15 cellular contexts compared by ENCODE assay signal in genomic region chr4:120865985-120866384, GRCh38. TPM values are rescaled to one million over a fixed set of nuclear protein-coding genes. Genes with fewer than 3 reads are reported as not detected.
DNase-seq lines count a peak whose midpoint lies in the region; ATAC-seq, FAIRE-seq and TF ChIP-seq lines count a peak whose summit lies in the region.
"Had no signal": no experiment of that assay in that cellular context is flagged by ENCODE, and none has a peak within 500 bp of the region (broad histone marks: within the 10 kb centered on the region; RNA-seq: fewer than 3 reads in every experiment).

No MANE protein-coding gene starts in this region.

- DNase-seq in COLO668 (lab: John Stamatoyannopoulos, UW; ENCODE audit: unreplicated experiment) (peak; percentile 54), astrocyte (ENCODE audit: low read depth) (peak; percentile 43), lower leg skin (ENCODE audit: low spot score in 2 of 2) (no peak), suprapubic skin (ENCODE audit: low spot score in 2 of 2) (no peak)
- DNase-seq: activated CD4-positive, alpha-beta T cell treated with anti-CD3 and anti-CD28 coated beads, Interleukin-2, amount 10 ng/mL, durations not matched to agents 24 days and 14 days; left cardiac atrium; uterus had no signal

- H4K20me1 ChIP-seq in astrocyte (ENCODE audit: insufficient read depth, low read length), result no peaks in the 10 kb centered on the region

- H3K27me3 Mint-ChIP-seq in astrocyte (ENCODE audit: low read depth, unreplicated experiment), result no peaks in the 10 kb centered on the region

- H3K27me3 ChIP-seq in astrocyte (ENCODE audit: insufficient read depth, low read length) (no peaks in the 10 kb centered on the region), suprapubic skin (no peaks in the 10 kb centered on the region)
- H3K27me3 ChIP-seq: uterus had no signal

- TF ChIP-seq POLR2A in lower leg skin (IDR thresholded peaks at IDR 0.05) (no peak), suprapubic skin (IDR thresholded peaks at IDR 0.05) (no peak)

- no peak overlapping the region for H3K27ac Mint-ChIP-seq in astrocyte (ENCODE audit: unreplicated experiment)
- H3K27ac Mint-ChIP-seq: activated CD4-positive, alpha-beta T cell treated with anti-CD3 and anti-CD28 coated beads, Interleukin-2, amount 10 ng/mL, durations not matched to agents 24 days and 14 days; activated naive CD8-positive, alpha-beta T cell had no signal

- no peak overlapping the region for H3K4me3 Mint-ChIP-seq in astrocyte (ENCODE audit: unreplicated experiment)
- H3K4me3 Mint-ChIP-seq: activated CD4-positive, alpha-beta T cell treated with anti-CD3 and anti-CD28 coated beads, Interleukin-2, amount 10 ng/mL, durations not matched to agents 24 days and 14 days; activated naive CD8-positive, alpha-beta T cell had no signal

- H3K4me2 ChIP-seq in astrocyte (ENCODE audit: low read length), result no peak overlapping the region
- H3K4me2 ChIP-seq: KMS-11 had no signal

- WGBS in lower leg skin, 2 donors, result 42 to 68% methylated on average over 1 of the region's 1 CpG
- WGBS in suprapubic skin, result 45% methylated on average over 1 of the region's 1 CpG

- H3K4me1 Mint-ChIP-seq in astrocyte (ENCODE audit: low read depth, unreplicated experiment), result no peaks in the 10 kb centered on the region
- H3K4me1 Mint-ChIP-seq: activated CD4-positive, alpha-beta T cell treated with anti-CD3 and anti-CD28 coated beads, Interleukin-2, amount 10 ng/mL, durations not matched to agents 24 days and 14 days had no signal

- H3K4me1 ChIP-seq in astrocyte (ENCODE audit: insufficient read depth, low read length) (no peaks in the 10 kb centered on the region), suprapubic skin (peaks cover 4% of the 10 kb centered on the region)
- H3K4me1 ChIP-seq: uterus had no signal

- H3K36me3 Mint-ChIP-seq in astrocyte (ENCODE audit: low read depth, unreplicated experiment), result no peaks in the 10 kb centered on the region
- H3K36me3 Mint-ChIP-seq: activated naive CD8-positive, alpha-beta T cell had no signal

- H2AFZ ChIP-seq in astrocyte (ENCODE audit: low read depth, low read length), result no peak overlapping the region
- H2AFZ ChIP-seq: parathyroid adenoma had no signal

- no peak for TF ChIP-seq EP300 in suprapubic skin (IDR thresholded peaks at IDR 0.05)

- no peaks in the 10 kb centered on the region for H3K36me3 ChIP-seq in astrocyte (ENCODE audit: insufficient read depth, low read length)
- no peaks in the 10 kb centered on the region for H3K36me3 ChIP-seq in suprapubic skin
- H3K36me3 ChIP-seq: uterus had no signal

- TF ChIP-seq CTCF in astrocyte (IDR thresholded peaks at IDR 0.05; ENCODE audit: insufficient read depth, low read depth, low read length) (no peak), lower leg skin (IDR thresholded peaks at IDR 0.05) (no peak), suprapubic skin (IDR thresholded peaks at IDR 0.05) (no peak)

- no peak for FAIRE-seq in astrocyte (lab: Jason Lieb, UNC)

- H3K4me3 ChIP-seq in astrocyte (ENCODE audit: insufficient read depth, low read depth, low read length), result no peak overlapping the region
- H3K4me3 ChIP-seq in lower leg skin (ENCODE audit: low read depth, poor library complexity, severe bottlenecking), result no peak overlapping the region
- H3K4me3 ChIP-seq in suprapubic skin, result no peak overlapping the region
- H3K4me3 ChIP-seq: uterus had no signal

- H3K9me3 Mint-ChIP-seq in astrocyte (ENCODE audit: unreplicated experiment), result no peaks in the 10 kb centered on the region
- H3K9me3 Mint-ChIP-seq: activated CD4-positive, alpha-beta T cell treated with anti-CD3 and anti-CD28 coated beads, Interleukin-2, amount 10 ng/mL, durations not matched to agents 24 days and 14 days had no signal

- no peak overlapping the region for H3K9ac ChIP-seq in astrocyte (ENCODE audit: low read length)
- H3K9ac ChIP-seq: KMS-11, parathyroid adenoma had no signal

- H3K9me3 ChIP-seq in astrocyte (ENCODE audit: insufficient read depth, low read depth, low read length) (no peaks in the 10 kb centered on the region), suprapubic skin (no peaks in the 10 kb centered on the region)
- H3K9me3 ChIP-seq: uterus had no signal

- no peaks in the 10 kb centered on the region for H3K79me2 ChIP-seq in astrocyte (ENCODE audit: insufficient read depth, low read length)
- H3K79me2 ChIP-seq: parathyroid adenoma had no signal

- no peak overlapping the region for H3K27ac ChIP-seq in astrocyte (ENCODE audit: low read depth, low read length)
- H3K27ac ChIP-seq in suprapubic skin, result no peak overlapping the region
- H3K27ac ChIP-seq: KMS-11, parathyroid adenoma, uterus had no signal

- intact Hi-C loops in lower leg skin (cut with DNase I; ENCODE audit: low total_unique reads), result no loop called here

- ATAC-seq in GM21390 (IDR thresholded peaks at IDR 0.05; ENCODE audit: unreplicated experiment) (peak; percentile 75), HG03469 (IDR thresholded peaks at IDR 0.05; ENCODE audit: unreplicated experiment) (peak; percentile 87), GM21423 (IDR thresholded peaks at IDR 0.05; ENCODE audit: unreplicated experiment) (no peak), SK-N-SH treated with all-trans-retinoic acid at 6 μM for 48 hours (no peak)
- ATAC-seq: left cardiac atrium, Panc1 had no signal

TF ChIP-seq in SK-N-SH treated with all-trans-retinoic acid at 6 μM for 48 hours, 23 proteins besides CTCF, POLR2A, EP300 and RAD21:
- TF ChIP-seq ZNF8 (CRISPR knock-in tag; IDR thresholded peaks at IDR 0.05) (no peak), PPARA (CRISPR knock-in tag; IDR thresholded peaks at IDR 0.05; ENCODE audit: borderline replicate concordance) (no peak), ZC3H10 (CRISPR knock-in tag; IDR thresholded peaks at IDR 0.05) (no peak)

RNA-seq across cellular contexts. Expression of gene PRDM5, which starts 56.5 kb away (rescaled TPM):
- total RNA-seq in astrocyte, result 5.3 and 6.5 TPM in 2 replicates
- 1 to 10 TPM; 1.2 to 6.9 (median 4.4) TPM for total RNA-seq in lower leg skin
- 10 to 100 TPM in 1 of 4 donors, 1 to 10 TPM in 3; 3.0 to 12.0 (median 4.5) TPM for total RNA-seq in suprapubic skin
- total RNA-seq: activated CD4-positive, alpha-beta T cell treated with anti-CD3 and anti-CD28 coated beads, Interleukin-2, amount 10 ng/mL, durations not matched to agents 24 days and 14 days had no signal

Comparison
In these comparisons a context has a peak if more than half of its experiments do, and no peak if none do; other contexts are left out.
1. DNase-seq: peak in COLO668 (single experiment) and astrocyte (single experiment); none in lower leg skin (0 of 2) and suprapubic skin (0 of 2).
2. ATAC-seq: peak in GM21390 (single experiment) and HG03469 (single experiment); none in GM21423 (single experiment) and SK-N-SH treated with all-trans-retinoic acid at 6 μM for 48 hours (single experiment).